ENCODE assay signal across 8 cellular contexts in the genomic region with DNA sequence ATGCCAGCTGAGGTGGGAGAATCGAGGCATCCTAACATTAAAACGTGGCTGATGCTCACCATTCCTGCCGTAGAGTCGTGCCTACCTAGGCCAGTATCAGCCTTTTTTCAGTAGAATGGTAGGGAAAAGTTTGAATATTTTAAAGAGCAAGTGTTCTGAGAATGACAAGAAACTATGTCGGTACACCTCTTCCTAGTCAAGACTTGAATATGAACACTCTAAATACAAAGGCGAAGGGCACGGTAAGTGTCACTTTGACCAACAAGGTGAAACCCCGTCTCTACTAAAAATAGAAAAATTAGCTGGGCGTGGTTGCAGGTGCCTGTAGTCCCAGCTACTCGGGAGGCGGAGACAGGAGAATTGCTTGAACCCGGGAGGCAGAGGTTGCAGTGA. TPM values are rescaled to one million over a fixed set of nuclear protein-coding genes. Genes with fewer than 3 reads are reported as not detected.
A peak's percentile ranks its signal among the peaks of the same experiment; 100 is the strongest.
DNase-seq lines count a peak whose midpoint lies in the region; ATAC-seq and TF ChIP-seq lines count a peak whose summit lies in the region.

No MANE protein-coding gene starts in this region.

- peaks cover 11% of the 10 kb centered on the region for H3K4me1 Mint-ChIP-seq in activated CD4-positive, alpha-beta T cell treated with anti-CD3 and anti-CD28 coated beads, Interleukin-2, amount 10 ng/mL, durations not matched to agents 24 days and 14 days
- peaks cover 12% of the 10 kb centered on the region for H3K4me1 Mint-ChIP-seq in activated T-helper 2 cell treated with anti-CD3 and anti-CD28 coated beads, Interferon-gamma antibody, Interleukin-2, Interleukin-4, amounts not matched to agents 10 μg/mL and 5 μg/mL and 100 μg/mL, durations not matched to agents 14 hours and 24 hours and 36 hours (ENCODE audit: low read depth)

- peak overlapping the region; percentile 80 for H3K27ac ChIP-seq in layer of hippocampus (ENCODE audit: low read depth, low read length)
- peak overlapping the region; percentile 95 to 96 for H3K27ac ChIP-seq in thoracic aorta

- H3K27me3 ChIP-seq in layer of hippocampus (ENCODE audit: control insufficient read depth, insufficient read depth, low read length) (no peaks in the 10 kb centered on the region), thoracic aorta (replicated peaks; ENCODE audit: insufficient read depth) (no peaks in the 10 kb centered on the region)

- H3K4me1 ChIP-seq in thoracic aorta (ENCODE audit: control insufficient read depth in 1 of 2, low read depth in 2 of 2): peaks cover 11 to 24% of the 10 kb centered on the region in 2 donors

- TF ChIP-seq CTCF in thoracic aorta (IDR thresholded peaks at IDR 0.05): no peak

- ATAC-seq in thoracic aorta (ENCODE audit: insufficient number of reproducible peaks, low FRiP score, low read depth): no peak

- intact Hi-C loops in activated CD4-positive, alpha-beta T cell treated with anti-CD3 and anti-CD28 coated beads, Interleukin-2, amount 10 ng/mL, durations not matched to agents 24 days and 14 days (cut with micrococcal nuclease): loop anchor here (2.0 to 5.0 kb wide), 5 partner anchors 82 to 810 kb away; partner anchors contain the start of genes KATNA1, LRP11, RAET1G and ZC3H12D
- intact Hi-C loops in activated T-helper 2 cell treated with anti-CD3 and anti-CD28 coated beads, Interferon-gamma antibody, Interleukin-2, Interleukin-4, amounts not matched to agents 10 μg/mL and 5 μg/mL and 100 μg/mL, durations not matched to agents 14 hours and 24 hours and 36 hours (cut with micrococcal nuclease): loop anchor here (5.0 to 10.0 kb wide), 5 partner anchors 250 to 1818 kb away; partner anchors contain the start of genes LRP11, RAET1G and TAB2

- peaks cover 3% of the 10 kb centered on the region for H3K27me3 Mint-ChIP-seq in activated CD4-positive, alpha-beta T cell treated with anti-CD3 and anti-CD28 coated beads, Interleukin-2, amount 10 ng/mL, durations not matched to agents 24 days and 14 days
- H3K27me3 Mint-ChIP-seq in activated T-helper 2 cell treated with anti-CD3 and anti-CD28 coated beads, Interferon-gamma antibody, Interleukin-2, Interleukin-4, amounts not matched to agents 10 μg/mL and 5 μg/mL and 100 μg/mL, durations not matched to agents 14 hours and 24 hours and 36 hours (ENCODE audit: low read depth): peaks cover 2% of the 10 kb centered on the region

- no peak for DNase-seq in activated CD4-positive, alpha-beta T cell treated with anti-CD3 and anti-CD28 coated beads, Interleukin-2, amount 10 ng/mL, durations not matched to agents 24 days and 14 days
- no peak for DNase-seq in activated CD4-positive, alpha-beta T cell treated with anti-CD3 and anti-CD28 coated beads for 1 hour
- no peak for DNase-seq in activated T-helper 2 cell treated with anti-CD3 and anti-CD28 coated beads, Interferon-gamma antibody, Interleukin-2, Interleukin-4, amounts not matched to agents 10 μg/mL and 5 μg/mL and 100 μg/mL, durations not matched to agents 14 hours and 24 hours and 36 hours (ENCODE audit: low spot score)
- no peak for DNase-seq in thoracic aorta (ENCODE audit: low spot score)
- no peak for DNase-seq in DMS79 treated with DMSO at 0.1 percent for 48 hours (lab: John Stamatoyannopoulos, UW)
- DNase-seq in anterior cingulate cortex (lab: John Stamatoyannopoulos, UW): no peak
- DNase-seq in NCI-H524 (lab: John Stamatoyannopoulos, UW): no peak

- H3K4me3 Mint-ChIP-seq in activated CD4-positive, alpha-beta T cell treated with anti-CD3 and anti-CD28 coated beads, Interleukin-2, amount 10 ng/mL, durations not matched to agents 24 days and 14 days: peak overlapping the region; percentile 94
- peak overlapping the region; percentile 89 for H3K4me3 Mint-ChIP-seq in activated T-helper 2 cell treated with anti-CD3 and anti-CD28 coated beads, Interferon-gamma antibody, Interleukin-2, Interleukin-4, amounts not matched to agents 10 μg/mL and 5 μg/mL and 100 μg/mL, durations not matched to agents 14 hours and 24 hours and 36 hours (ENCODE audit: low read depth)

- H3K9me3 ChIP-seq in thoracic aorta: no peaks in the 10 kb centered on the region

- peak overlapping the region; percentile 80 for H3K27ac Mint-ChIP-seq in activated CD4-positive, alpha-beta T cell treated with anti-CD3 and anti-CD28 coated beads, Interleukin-2, amount 10 ng/mL, durations not matched to agents 24 days and 14 days
- no peak overlapping the region for H3K27ac Mint-ChIP-seq in activated T-helper 2 cell treated with anti-CD3 and anti-CD28 coated beads, Interferon-gamma antibody, Interleukin-2, Interleukin-4, amounts not matched to agents 10 μg/mL and 5 μg/mL and 100 μg/mL, durations not matched to agents 14 hours and 24 hours and 36 hours

- H3K4me3 ChIP-seq in thoracic aorta: peak overlapping the region; percentile 93

- no peaks in the 10 kb centered on the region for H3K9me3 Mint-ChIP-seq in activated CD4-positive, alpha-beta T cell treated with anti-CD3 and anti-CD28 coated beads, Interleukin-2, amount 10 ng/mL, durations not matched to agents 24 days and 14 days
- H3K9me3 Mint-ChIP-seq in activated T-helper 2 cell treated with anti-CD3 and anti-CD28 coated beads, Interferon-gamma antibody, Interleukin-2, Interleukin-4, amounts not matched to agents 10 μg/mL and 5 μg/mL and 100 μg/mL, durations not matched to agents 14 hours and 24 hours and 36 hours: no peaks in the 10 kb centered on the region

- no peaks in the 10 kb centered on the region for H3K36me3 ChIP-seq in thoracic aorta

- H3K36me3 Mint-ChIP-seq in activated CD4-positive, alpha-beta T cell treated with anti-CD3 and anti-CD28 coated beads, Interleukin-2, amount 10 ng/mL, durations not matched to agents 24 days and 14 days (ENCODE audit: low read depth): no peaks in the 10 kb centered on the region
- H3K36me3 Mint-ChIP-seq in activated T-helper 2 cell treated with anti-CD3 and anti-CD28 coated beads, Interferon-gamma antibody, Interleukin-2, Interleukin-4, amounts not matched to agents 10 μg/mL and 5 μg/mL and 100 μg/mL, durations not matched to agents 14 hours and 24 hours and 36 hours (ENCODE audit: low read depth): no peaks in the 10 kb centered on the region

RNA-seq across cellular contexts. Expression of gene GINM1, which starts 1.0 kb away (rescaled TPM):
- total RNA-seq in activated CD4-positive, alpha-beta T cell treated with anti-CD3 and anti-CD28 coated beads, Interleukin-2, amount 10 ng/mL, durations not matched to agents 24 days and 14 days: 18.0 and 19.9 TPM in 2 replicates
- total RNA-seq in activated T-helper 2 cell treated with anti-CD3 and anti-CD28 coated beads, Interferon-gamma antibody, Interleukin-2, Interleukin-4, amounts not matched to agents 10 μg/mL and 5 μg/mL and 100 μg/mL, durations not matched to agents 14 hours and 24 hours and 36 hours: 17.6 and 19.0 TPM in 2 replicates
- total RNA-seq in thoracic aorta: 10 to 100 TPM; 52.5 to 81.6 TPM

RNA-seq across cellular contexts. Expression of gene PPIL4, which starts 21.3 kb away (rescaled TPM):
- 24.2 and 28.4 TPM in 2 replicates for total RNA-seq in activated CD4-positive, alpha-beta T cell treated with anti-CD3 and anti-CD28 coated beads, Interleukin-2, amount 10 ng/mL, durations not matched to agents 24 days and 14 days
- total RNA-seq in activated T-helper 2 cell treated with anti-CD3 and anti-CD28 coated beads, Interferon-gamma antibody, Interleukin-2, Interleukin-4, amounts not matched to agents 10 μg/mL and 5 μg/mL and 100 μg/mL, durations not matched to agents 14 hours and 24 hours and 36 hours: 20.4 and 20.5 TPM in 2 replicates
- 10 to 100 TPM; 20.2 to 33.8 TPM for total RNA-seq in thoracic aorta
